ENCODE assay signal across 9 cellular contexts in genomic region chr19:58561373-58562125, GRCh38. TPM values are rescaled to one million over a fixed set of nuclear protein-coding genes. Genes with fewer than 3 reads are reported as not detected.
DNase-seq lines count a peak whose midpoint lies in the region; ATAC-seq and TF ChIP-seq lines count a peak whose summit lies in the region.
"Had no signal": no experiment of that assay in that cellular context is flagged by ENCODE, and none has a peak within 500 bp of the region (broad histone marks: within the 10 kb centered on the region; RNA-seq: fewer than 3 reads in every experiment).

No MANE protein-coding gene starts in this region.

- no peaks in the 10 kb centered on the region for H4K20me1 ChIP-seq in H9 (ENCODE audit: control insufficient read depth, insufficient read depth, insufficient read length)

- ATAC-seq in stimulated activated memory B cell treated with anti-CD40 and anti-IgM and Interleukin-4, amounts not matched to agents 10 μg/mL and 1 μg/mL and 100 μg/mL, for 72 hours, result no peak

- no peak overlapping the region for H3K4me2 ChIP-seq in H9 (ENCODE audit: insufficient read depth, insufficient read length, low read length)

- peaks cover 19% of the 10 kb centered on the region for H3K36me3 Mint-ChIP-seq in activated T-helper 1 cell treated with anti-CD3 and anti-CD28 coated beads, Interleukin-12 subunit alpha, Interleukin-12 subunit beta, Interleukin-2, Interleukin-4 antibody, amounts not matched to agents 30 ng/mL and 10 ng/mL and 1 ng/mL, durations not matched to agents 14 hours and 24 hours and 36 hours (ENCODE audit: low read depth)
- H3K36me3 Mint-ChIP-seq in glutamatergic neuron (ENCODE audit: unreplicated experiment) (no peaks in the 10 kb centered on the region), H9 (ENCODE audit: insufficient read depth in 1 of 3, low read depth in 3 of 3) (peaks cover 10 to 30% (median 19%) of the 10 kb centered on the region in 3 experiments; a peak in 6 of 7 replicates)
- H3K36me3 Mint-ChIP-seq in stimulated activated memory B cell treated with anti-CD40 and anti-IgM and Interleukin-4, amounts not matched to agents 10 μg/mL and 1 μg/mL and 100 μg/mL, for 72 hours, result peaks cover 21% of the 10 kb centered on the region

- CTCF ChIA-PET in HEK293 (lab: Yijun Ruan, JAX), result interaction anchor here (0.6 to 2.0 kb wide), 2 partner anchors 41 to 42 kb away, joined by 3 to 5 read pairs; partner anchors contain the start of gene ZBTB45

- H2BK20ac ChIP-seq in H9 (ENCODE audit: low read depth, low read length, poor library complexity, severe bottlenecking), result no peak overlapping the region

- no peak overlapping the region for H3K9ac ChIP-seq in H9 (ENCODE audit: extremely low read depth, insufficient read length, low read length)

- H2BK15ac ChIP-seq in H9 (ENCODE audit: low read depth, low read length), result no peak overlapping the region

- intact Hi-C loops in activated T-helper 1 cell treated with anti-CD3 and anti-CD28 coated beads, Interleukin-12 subunit alpha, Interleukin-12 subunit beta, Interleukin-2, Interleukin-4 antibody, amounts not matched to agents 30 ng/mL and 10 ng/mL and 1 ng/mL, durations not matched to agents 14 hours and 24 hours and 36 hours (cut with micrococcal nuclease), result loop anchor here (1.0 kb wide), 1 partner anchor 20 kb away; no protein-coding TSS in a partner anchor

- no peak overlapping the region for H3T11ph ChIP-seq in H9 (ENCODE audit: low read length)

- H3K23ac ChIP-seq in H9 (ENCODE audit: insufficient read length, low read depth, low read length), result no peak overlapping the region

- H3K18ac ChIP-seq in H9 (ENCODE audit: insufficient read length, low read depth, low read length), result no peak overlapping the region

- H2BK120ac ChIP-seq in H9 (ENCODE audit: low read depth, low read length, poor library complexity, severe bottlenecking), result no peak overlapping the region

- H3K27me3 ChIP-seq in H9 (ENCODE audit: insufficient read depth, low read length), result no peaks in the 10 kb centered on the region

- H2BK5ac ChIP-seq in H9 (ENCODE audit: insufficient read length, low read length), result no peak overlapping the region

- H3K14ac ChIP-seq in H9 (ENCODE audit: insufficient read depth, low read length), result no peak overlapping the region

- peaks cover 8% of the 10 kb centered on the region; the same call in 1 of the 2 replicates for H3K79me2 ChIP-seq in H9 (ENCODE audit: insufficient read depth, low read length)

- H3K27ac ChIP-seq in HEK293 (ENCODE audit: extremely low read depth, low read depth, low read length) (no peak overlapping the region), H9 (ENCODE audit: insufficient read length, low read depth, low read length) (no peak overlapping the region)

- no peaks in the 10 kb centered on the region for H3K79me1 ChIP-seq in H9 (ENCODE audit: insufficient read depth, low read depth, low read length, poor library complexity, severe bottlenecking)

- TF ChIP-seq CTCF in HEK293 (tag by site-specific recombination; IDR thresholded peaks at IDR 0.05) (no peak), glutamatergic neuron (IDR thresholded peaks at IDR 0.05; ENCODE audit: partially characterized antibody, unreplicated experiment) (no peak), H9 (conservative IDR thresholded peaks at IDR 0.05) (no peak)

- H3K27me3 Mint-ChIP-seq in activated T-helper 1 cell treated with anti-CD3 and anti-CD28 coated beads, Interleukin-12 subunit alpha, Interleukin-12 subunit beta, Interleukin-2, Interleukin-4 antibody, amounts not matched to agents 30 ng/mL and 10 ng/mL and 1 ng/mL, durations not matched to agents 14 hours and 24 hours and 36 hours (ENCODE audit: insufficient read depth), result no peaks in the 10 kb centered on the region
- H3K27me3 Mint-ChIP-seq in glutamatergic neuron (ENCODE audit: unreplicated experiment) (peaks cover 13% of the 10 kb centered on the region), H9 (ENCODE audit: low read depth) (no peaks in the 10 kb centered on the region; the same call in 1 of the 2 replicates)
- no peaks in the 10 kb centered on the region for H3K27me3 Mint-ChIP-seq in stimulated activated memory B cell treated with anti-CD40 and anti-IgM and Interleukin-4, amounts not matched to agents 10 μg/mL and 1 μg/mL and 100 μg/mL, for 72 hours

- peak overlapping the region; percentile 99 for H3K27ac Mint-ChIP-seq in activated T-helper 1 cell treated with anti-CD3 and anti-CD28 coated beads, Interleukin-12 subunit alpha, Interleukin-12 subunit beta, Interleukin-2, Interleukin-4 antibody, amounts not matched to agents 30 ng/mL and 10 ng/mL and 1 ng/mL, durations not matched to agents 14 hours and 24 hours and 36 hours
- H3K27ac Mint-ChIP-seq in glutamatergic neuron (ENCODE audit: unreplicated experiment), result no peak overlapping the region
- peak overlapping the region; percentile 55 for H3K27ac Mint-ChIP-seq in stimulated activated memory B cell treated with anti-CD40 and anti-IgM and Interleukin-4, amounts not matched to agents 10 μg/mL and 1 μg/mL and 100 μg/mL, for 72 hours
- no peak overlapping the region for H3K27ac Mint-ChIP-seq in H9

- H2AFZ ChIP-seq in H9 (ENCODE audit: low read length), result no peak overlapping the region

- H3K36me3 ChIP-seq in HEK293 (ENCODE audit: control insufficient read depth in 2 of 2, insufficient read depth in 1 of 2, low read length in 2 of 2), result peaks cover 5 to 34% of the 10 kb centered on the region in 2 experiments

- H2BK12ac ChIP-seq in H9 (ENCODE audit: insufficient read length, low read depth, low read length), result no peak overlapping the region

- H3K9me3 ChIP-seq in HEK293 (ENCODE audit: control insufficient read depth, insufficient read depth, low read depth, low read length) (no peaks in the 10 kb centered on the region), H9 (ENCODE audit: control insufficient read depth, low read depth, low read length) (no peaks in the 10 kb centered on the region)

- no peak overlapping the region for H3K4ac ChIP-seq in H9 (ENCODE audit: low read depth, low read length)

- peaks cover 4% of the 10 kb centered on the region for H3K23me2 ChIP-seq in H9 (ENCODE audit: insufficient read length, low read depth, low read length, poor library complexity, severe bottlenecking)

- H3K4me1 ChIP-seq in HEK293 (ENCODE audit: control insufficient read depth, insufficient read depth, low read length) (peaks cover 10% of the 10 kb centered on the region; the same call in 1 of the 2 replicates), H9 (ENCODE audit: insufficient read depth, low read length) (no peaks in the 10 kb centered on the region)

- no peak overlapping the region for H4K8ac ChIP-seq in H9 (replicated peaks; ENCODE audit: insufficient read length, low read depth, low read length)

- no peak overlapping the region for H4K5ac ChIP-seq in H9 (ENCODE audit: insufficient read length, low read depth, low read length)

- DNase-seq in activated T-helper 1 cell treated with anti-CD3 and anti-CD28 coated beads, Interleukin-12 subunit alpha, Interleukin-12 subunit beta, Interleukin-2, Interleukin-4 antibody, amounts not matched to agents 30 ng/mL and 10 ng/mL and 1 ng/mL, durations not matched to agents 14 hours and 24 hours and 36 hours (ENCODE audit: low spot score), result no peak
- DNase-seq in glutamatergic neuron, result no peak
- no peak for DNase-seq in NCI-H2171 (lab: John Stamatoyannopoulos, UW)
- no peak for DNase-seq in H9
- DNase-seq in HK-2 (ENCODE audit: unreplicated experiment), result no peak
- DNase-seq: left cardiac atrium, SHP77 had no signal

- H3K56ac ChIP-seq in H9 (ENCODE audit: insufficient read length, low read depth, low read length), result no peak overlapping the region

- H3K4me1 Mint-ChIP-seq in activated T-helper 1 cell treated with anti-CD3 and anti-CD28 coated beads, Interleukin-12 subunit alpha, Interleukin-12 subunit beta, Interleukin-2, Interleukin-4 antibody, amounts not matched to agents 30 ng/mL and 10 ng/mL and 1 ng/mL, durations not matched to agents 14 hours and 24 hours and 36 hours (ENCODE audit: low read depth), result peaks cover 59% of the 10 kb centered on the region
- H3K4me1 Mint-ChIP-seq in glutamatergic neuron (ENCODE audit: low read depth, unreplicated experiment), result peaks cover 12% of the 10 kb centered on the region
- peaks cover 76% of the 10 kb centered on the region for H3K4me1 Mint-ChIP-seq in stimulated activated memory B cell treated with anti-CD40 and anti-IgM and Interleukin-4, amounts not matched to agents 10 μg/mL and 1 μg/mL and 100 μg/mL, for 72 hours
- H3K4me1 Mint-ChIP-seq in H9, result peaks cover 5 to 23% of the 10 kb centered on the region in 2 experiments

- no peak overlapping the region for H3K4me3 ChIP-seq in HEK293 (ENCODE audit: low read depth, low read length)

- H4K91ac ChIP-seq in H9 (ENCODE audit: insufficient read length, low read depth, low read length), result no peak overlapping the region

- H3K4me3 Mint-ChIP-seq in activated T-helper 1 cell treated with anti-CD3 and anti-CD28 coated beads, Interleukin-12 subunit alpha, Interleukin-12 subunit beta, Interleukin-2, Interleukin-4 antibody, amounts not matched to agents 30 ng/mL and 10 ng/mL and 1 ng/mL, durations not matched to agents 14 hours and 24 hours and 36 hours, result peak overlapping the region; percentile 86
- H3K4me3 Mint-ChIP-seq in glutamatergic neuron (ENCODE audit: unreplicated experiment), result peak overlapping the region; percentile 88
- peak overlapping the region; percentile 88 for H3K4me3 Mint-ChIP-seq in stimulated activated memory B cell treated with anti-CD40 and anti-IgM and Interleukin-4, amounts not matched to agents 10 μg/mL and 1 μg/mL and 100 μg/mL, for 72 hours
- peak overlapping the region in 1 of 2 experiments; percentile 25; a peak in 1 of 5 replicates for H3K4me3 Mint-ChIP-seq in H9

- no peak overlapping the region for H2AK5ac ChIP-seq in H9 (ENCODE audit: insufficient read length, low read length)

- POLR2A ChIA-PET in HEK293 (lab: Yijun Ruan, JAX), result interaction anchor here (2.1 to 3.6 kb wide), 6 partner anchors 9 to 42 kb away, joined by 4 to 19 read pairs (median 16); partner anchors contain the start of genes MZF1, TRIM28 and ZBTB45

- no CpG with 5 or more reads among the region's 16 CpGs for WGBS in H9 (ENCODE audit: extremely low coverage, insufficient read length, low lambda C conversion rate)

- no peaks in the 10 kb centered on the region for H3K9me3 Mint-ChIP-seq in activated T-helper 1 cell treated with anti-CD3 and anti-CD28 coated beads, Interleukin-12 subunit alpha, Interleukin-12 subunit beta, Interleukin-2, Interleukin-4 antibody, amounts not matched to agents 30 ng/mL and 10 ng/mL and 1 ng/mL, durations not matched to agents 14 hours and 24 hours and 36 hours
- H3K9me3 Mint-ChIP-seq in glutamatergic neuron (ENCODE audit: unreplicated experiment), result peaks cover 15% of the 10 kb centered on the region
- H3K9me3 Mint-ChIP-seq in stimulated activated memory B cell treated with anti-CD40 and anti-IgM and Interleukin-4, amounts not matched to agents 10 μg/mL and 1 μg/mL and 100 μg/mL, for 72 hours, result no peaks in the 10 kb centered on the region
- no peaks in the 10 kb centered on the region; a peak in 1 of 5 replicates for H3K9me3 Mint-ChIP-seq in H9

RNA-seq across cellular contexts. Expression of gene UBE2M, which starts 3.1 kb away (rescaled TPM):
- total RNA-seq in activated T-helper 1 cell treated with anti-CD3 and anti-CD28 coated beads, Interleukin-12 subunit alpha, Interleukin-12 subunit beta, Interleukin-2, Interleukin-4 antibody, amounts not matched to agents 30 ng/mL and 10 ng/mL and 1 ng/mL, durations not matched to agents 14 hours and 24 hours and 36 hours, result 147 and 164 TPM in 2 replicates
- total RNA-seq in glutamatergic neuron (ENCODE audit: unreplicated experiment) (118 TPM), H9 (2021) (127 and 136 TPM in 2 replicates)

RNA-seq across cellular contexts. Expression of gene CHMP2A, which starts 6.6 kb away (rescaled TPM):
- 109 and 114 TPM in 2 replicates for total RNA-seq in activated T-helper 1 cell treated with anti-CD3 and anti-CD28 coated beads, Interleukin-12 subunit alpha, Interleukin-12 subunit beta, Interleukin-2, Interleukin-4 antibody, amounts not matched to agents 30 ng/mL and 10 ng/mL and 1 ng/mL, durations not matched to agents 14 hours and 24 hours and 36 hours
- total RNA-seq in glutamatergic neuron (ENCODE audit: unreplicated experiment) (108 TPM), H9 (2021) (105 and 109 TPM in 2 replicates)

RNA-seq across cellular contexts. Expression of gene MZF1, which starts 11.6 kb away (rescaled TPM):
- 19.6 and 21.6 TPM in 2 replicates for total RNA-seq in activated T-helper 1 cell treated with anti-CD3 and anti-CD28 coated beads, Interleukin-12 subunit alpha, Interleukin-12 subunit beta, Interleukin-2, Interleukin-4 antibody, amounts not matched to agents 30 ng/mL and 10 ng/mL and 1 ng/mL, durations not matched to agents 14 hours and 24 hours and 36 hours
- total RNA-seq in glutamatergic neuron (ENCODE audit: unreplicated experiment), result 27.3 TPM
- total RNA-seq in H9 (2021), result 23.6 and 24.2 TPM in 2 replicates

RNA-seq across cellular contexts. Expression of gene TRIM28, which starts 17.7 kb away (rescaled TPM):
- total RNA-seq in activated T-helper 1 cell treated with anti-CD3 and anti-CD28 coated beads, Interleukin-12 subunit alpha, Interleukin-12 subunit beta, Interleukin-2, Interleukin-4 antibody, amounts not matched to agents 30 ng/mL and 10 ng/mL and 1 ng/mL, durations not matched to agents 14 hours and 24 hours and 36 hours, result 664 and 687 TPM in 2 replicates
- 361 TPM for total RNA-seq in glutamatergic neuron (ENCODE audit: unreplicated experiment)
- total RNA-seq in H9 (2021), result 1,058 and 1,084 TPM in 2 replicates

RNA-seq across cellular contexts. Expression of gene ZBTB45, which starts 41.9 kb away (rescaled TPM):
- 15.9 and 17.4 TPM in 2 replicates for total RNA-seq in activated T-helper 1 cell treated with anti-CD3 and anti-CD28 coated beads, Interleukin-12 subunit alpha, Interleukin-12 subunit beta, Interleukin-2, Interleukin-4 antibody, amounts not matched to agents 30 ng/mL and 10 ng/mL and 1 ng/mL, durations not matched to agents 14 hours and 24 hours and 36 hours
- total RNA-seq in glutamatergic neuron (ENCODE audit: unreplicated experiment) (27.2 TPM), H9 (2021) (18.7 and 18.8 TPM in 2 replicates)

Comparison
In these comparisons a context has a peak if more than half of its experiments do, and no peak if none do; other contexts are left out.
1. H3K27ac Mint-ChIP-seq: peak in activated T-helper 1 cell treated with anti-CD3 and anti-CD28 coated beads, Interleukin-12 subunit alpha, Interleukin-12 subunit beta, Interleukin-2, Interleukin-4 antibody, amounts not matched to agents 30 ng/mL and 10 ng/mL and 1 ng/mL, durations not matched to agents 14 hours and 24 hours and 36 hours (single experiment) and stimulated activated memory B cell treated with anti-CD40 and anti-IgM and Interleukin-4, amounts not matched to agents 10 μg/mL and 1 μg/mL and 100 μg/mL, for 72 hours (single experiment); none in glutamatergic neuron (single experiment) and H9 (0 of 3).